Comparison of ENCODE assay signal across 1 cellular context in the genomic region with DNA sequence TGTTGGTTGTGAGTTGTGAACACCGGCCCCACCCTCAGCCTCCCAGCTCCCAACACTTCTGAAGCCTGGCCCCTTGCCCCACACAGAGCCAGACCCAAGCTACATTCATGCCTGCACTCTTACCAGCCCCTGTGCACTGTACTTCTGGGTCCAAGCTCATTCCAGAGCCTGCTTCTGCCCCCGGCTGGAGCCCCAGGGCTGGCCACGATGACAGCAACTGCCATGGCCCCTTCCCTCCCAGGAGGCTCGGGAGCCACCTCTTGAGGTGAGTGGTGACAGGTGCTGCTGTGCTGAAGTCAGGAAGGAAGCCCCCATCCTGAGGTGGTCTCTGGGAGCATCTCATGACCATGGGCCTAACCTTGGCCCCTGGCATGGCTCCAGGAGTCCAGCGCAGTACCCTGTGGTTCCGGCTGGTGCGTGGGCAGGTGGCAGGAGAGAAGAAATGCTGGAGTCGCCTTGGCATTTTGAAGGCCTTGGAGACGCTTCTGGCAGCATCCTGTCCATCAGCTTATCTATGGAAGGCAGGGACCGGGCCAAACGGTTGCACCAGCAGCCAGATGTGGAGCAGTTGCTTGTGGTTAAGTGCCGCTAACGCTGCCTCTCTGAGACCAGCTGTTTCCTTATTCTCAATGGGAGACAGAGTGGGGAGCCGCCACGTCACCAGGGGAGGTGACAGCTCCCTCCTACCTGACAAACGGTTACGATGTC.
TF ChIP-seq lines count a peak whose summit lies in the region.

No MANE protein-coding gene starts in this region.

TF ChIP-seq in K562, 482 proteins besides CTCF, POLR2A, EP300 and RAD21 (continued from another document):
- TF ChIP-seq, protein P1, sequence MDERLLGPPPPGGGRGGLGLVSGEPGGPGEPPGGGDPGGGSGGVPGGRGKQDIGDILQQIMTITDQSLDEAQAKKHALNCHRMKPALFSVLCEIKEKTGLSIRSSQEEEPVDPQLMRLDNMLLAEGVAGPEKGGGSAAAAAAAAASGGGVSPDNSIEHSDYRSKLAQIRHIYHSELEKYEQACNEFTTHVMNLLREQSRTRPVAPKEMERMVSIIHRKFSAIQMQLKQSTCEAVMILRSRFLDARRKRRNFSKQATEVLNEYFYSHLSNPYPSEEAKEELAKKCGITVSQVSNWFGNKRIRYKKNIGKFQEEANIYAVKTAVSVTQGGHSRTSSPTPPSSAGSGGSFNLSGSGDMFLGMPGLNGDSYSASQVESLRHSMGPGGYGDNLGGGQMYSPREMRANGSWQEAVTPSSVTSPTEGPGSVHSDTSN (CRISPR knock-in tag; IDR thresholded peaks at IDR 0.05; ENCODE audit: low read depth) = no peak; the same call in none of the 2 replicates
- TF ChIP-seq, protein P1 (tag; conservative IDR thresholded peaks at IDR 0.05; ENCODE audit: low read depth) = peak; percentile 31; the same call in 1 of the 2 replicates
- TF ChIP-seq, protein P2, sequence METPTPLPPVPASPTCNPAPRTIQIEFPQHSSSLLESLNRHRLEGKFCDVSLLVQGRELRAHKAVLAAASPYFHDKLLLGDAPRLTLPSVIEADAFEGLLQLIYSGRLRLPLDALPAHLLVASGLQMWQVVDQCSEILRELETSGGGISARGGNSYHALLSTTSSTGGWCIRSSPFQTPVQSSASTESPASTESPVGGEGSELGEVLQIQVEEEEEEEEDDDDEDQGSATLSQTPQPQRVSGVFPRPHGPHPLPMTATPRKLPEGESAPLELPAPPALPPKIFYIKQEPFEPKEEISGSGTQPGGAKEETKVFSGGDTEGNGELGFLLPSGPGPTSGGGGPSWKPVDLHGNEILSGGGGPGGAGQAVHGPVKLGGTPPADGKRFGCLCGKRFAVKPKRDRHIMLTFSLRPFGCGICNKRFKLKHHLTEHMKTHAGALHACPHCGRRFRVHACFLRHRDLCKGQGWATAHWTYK (CRISPR knock-in tag; IDR thresholded peaks at IDR 0.05) = 0 out of 2 replicates have a peak, but pooled peaks have one; percentile 32
- TF ChIP-seq SMARCE1 (IDR thresholded peaks at IDR 0.05) (peak; percentile 62), ZNF24 (IDR thresholded peaks at IDR 0.05) (peak; percentile 83), CREM (IDR thresholded peaks at IDR 0.05; ENCODE audit: low read depth) (peak; percentile 91), ATF7 (IDR thresholded peaks at IDR 0.05) (peak; percentile 74), CXXC5 (CRISPR knock-in tag; IDR thresholded peaks at IDR 0.05) (peak; percentile 87), FOSL1 (tag; conservative IDR thresholded peaks at IDR 0.05) (peak; percentile 61), CBX8 (IDR thresholded peaks at IDR 0.05; ENCODE audit: borderline replicate concordance, extremely low read depth, low read depth, low read length, poor library complexity, severe bottlenecking) (no peak)
- TF ChIP-seq, protein P3, sequence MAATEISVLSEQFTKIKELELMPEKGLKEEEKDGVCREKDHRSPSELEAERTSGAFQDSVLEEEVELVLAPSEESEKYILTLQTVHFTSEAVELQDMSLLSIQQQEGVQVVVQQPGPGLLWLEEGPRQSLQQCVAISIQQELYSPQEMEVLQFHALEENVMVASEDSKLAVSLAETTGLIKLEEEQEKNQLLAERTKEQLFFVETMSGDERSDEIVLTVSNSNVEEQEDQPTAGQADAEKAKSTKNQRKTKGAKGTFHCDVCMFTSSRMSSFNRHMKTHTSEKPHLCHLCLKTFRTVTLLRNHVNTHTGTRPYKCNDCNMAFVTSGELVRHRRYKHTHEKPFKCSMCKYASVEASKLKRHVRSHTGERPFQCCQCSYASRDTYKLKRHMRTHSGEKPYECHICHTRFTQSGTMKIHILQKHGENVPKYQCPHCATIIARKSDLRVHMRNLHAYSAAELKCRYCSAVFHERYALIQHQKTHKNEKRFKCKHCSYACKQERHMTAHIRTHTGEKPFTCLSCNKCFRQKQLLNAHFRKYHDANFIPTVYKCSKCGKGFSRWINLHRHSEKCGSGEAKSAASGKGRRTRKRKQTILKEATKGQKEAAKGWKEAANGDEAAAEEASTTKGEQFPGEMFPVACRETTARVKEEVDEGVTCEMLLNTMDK (IDR thresholded peaks at IDR 0.05; ENCODE audit: borderline replicate concordance, insufficient read depth, low read depth, low read length, poor library complexity, severe bottlenecking) = peak; percentile 5
- TF ChIP-seq, protein P4, sequence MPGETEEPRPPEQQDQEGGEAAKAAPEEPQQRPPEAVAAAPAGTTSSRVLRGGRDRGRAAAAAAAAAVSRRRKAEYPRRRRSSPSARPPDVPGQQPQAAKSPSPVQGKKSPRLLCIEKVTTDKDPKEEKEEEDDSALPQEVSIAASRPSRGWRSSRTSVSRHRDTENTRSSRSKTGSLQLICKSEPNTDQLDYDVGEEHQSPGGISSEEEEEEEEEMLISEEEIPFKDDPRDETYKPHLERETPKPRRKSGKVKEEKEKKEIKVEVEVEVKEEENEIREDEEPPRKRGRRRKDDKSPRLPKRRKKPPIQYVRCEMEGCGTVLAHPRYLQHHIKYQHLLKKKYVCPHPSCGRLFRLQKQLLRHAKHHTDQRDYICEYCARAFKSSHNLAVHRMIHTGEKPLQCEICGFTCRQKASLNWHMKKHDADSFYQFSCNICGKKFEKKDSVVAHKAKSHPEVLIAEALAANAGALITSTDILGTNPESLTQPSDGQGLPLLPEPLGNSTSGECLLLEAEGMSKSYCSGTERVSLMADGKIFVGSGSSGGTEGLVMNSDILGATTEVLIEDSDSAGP (CRISPR knock-in tag; IDR thresholded peaks at IDR 0.05) = 0 out of 2 replicates have a peak, but pooled peaks have one; percentile 13
TF ChIP-seq in K562: peak in this region for 147.
